In the genomic region with DNA sequence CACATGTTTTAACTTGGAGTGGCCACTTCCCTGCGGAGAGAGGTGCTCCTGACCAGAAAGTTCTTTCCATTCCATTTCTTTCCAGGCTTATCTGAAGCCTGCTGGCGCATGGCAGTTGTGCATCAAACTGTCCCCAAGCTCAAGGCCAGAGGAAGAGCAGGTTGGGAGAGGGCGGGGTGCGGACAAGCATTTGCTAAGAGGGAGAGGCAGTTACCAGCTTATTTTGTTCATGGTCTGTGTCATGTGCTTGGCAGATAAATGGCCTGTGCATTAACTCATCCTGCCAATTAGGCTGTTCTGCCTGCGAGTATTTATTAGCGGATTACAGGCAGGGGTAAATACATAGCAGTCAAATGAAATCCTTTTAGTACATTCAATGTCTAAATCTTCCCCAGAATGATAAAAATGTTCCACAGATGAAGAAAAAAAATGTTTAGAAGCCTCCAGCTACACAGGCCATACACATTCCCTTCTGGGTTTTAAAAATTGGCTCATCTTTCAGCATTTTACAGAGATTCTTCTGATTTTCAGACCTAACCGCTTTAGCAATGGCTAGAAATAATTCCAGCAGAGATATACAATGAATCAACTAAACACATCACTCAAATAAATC, we compare ENCODE assay signal across 1 cellular context.
TF ChIP-seq lines count a peak whose summit lies in the region.

No MANE protein-coding gene starts in this region.

TF ChIP-seq in HEK293T, 16 proteins besides CTCF, POLR2A, EP300 and RAD21 (continued from another document):
- TF ChIP-seq CTBP1 (IDR thresholded peaks at IDR 0.05; ENCODE audit: borderline replicate concordance) = no peak
TF ChIP-seq in HEK293T: peak in this region for 0.
